In genomic region chr15:51965691-51966090, GRCh38 we compare ENCODE assay signal across 18 cellular contexts.
"Had no signal": no experiment of that assay in that cellular context is flagged by ENCODE, and none has a peak within 500 bp of the region (broad histone marks: within the 10 kb centered on the region; RNA-seq: fewer than 3 reads in every experiment).

No MANE protein-coding gene starts in this region.

- H3K27me3 Mint-ChIP-seq: naive thymus-derived CD8-positive, alpha-beta T cell; progenitor cell of endocrine pancreas; stimulated activated naive CD8-positive, alpha-beta T cell treated with anti-CD3 and anti-CD28 coated beads, Interleukin-15, Interleukin-2, amounts not matched to agents 100 ng/mL and 50 ng/mL, for 24 hours had no signal

- H3K4me3 ChIP-seq: gastrocnemius medialis, heart right ventricle, mucosa of descending colon, ovary, tibial artery, upper lobe of left lung, uterus had no signal

- H3K4me1 ChIP-seq: uterus had no signal

- H3K27ac ChIP-seq: gastrocnemius medialis, heart right ventricle, ovary, tibial artery, upper lobe of left lung, uterus had no signal

- H3K36me3 ChIP-seq: ovary, uterus had no signal

- H3K27me3 ChIP-seq: gastrocnemius medialis, heart right ventricle, ovary, tibial artery, upper lobe of left lung, uterus had no signal

- H3K9me3 ChIP-seq: gastrocnemius medialis, ovary had no signal

- H3K4me3 Mint-ChIP-seq: stimulated activated effector memory CD8-positive, alpha-beta T cell treated with anti-CD3 and anti-CD28 coated beads, Interleukin-12 subunit alpha, Interleukin-12 subunit beta, amount 100 ng/mL, for 72 hours; stimulated activated naive CD8-positive, alpha-beta T cell treated with anti-CD3 and anti-CD28 coated beads, Interleukin-15, Interleukin-2, amounts not matched to agents 100 ng/mL and 50 ng/mL, for 24 hours had no signal

- H3K27ac Mint-ChIP-seq: progenitor cell of endocrine pancreas; stimulated activated effector memory CD8-positive, alpha-beta T cell treated with anti-CD3 and anti-CD28 coated beads, Interleukin-12 subunit alpha, Interleukin-12 subunit beta, amount 100 ng/mL, for 72 hours; stimulated activated naive CD8-positive, alpha-beta T cell treated with anti-CD3 and anti-CD28 coated beads, Interleukin-15, Interleukin-2, amounts not matched to agents 100 ng/mL and 50 ng/mL, for 24 hours had no signal

- DNase-seq: effector memory CD4-positive, alpha-beta T cell; gastrocnemius medialis; heart right ventricle; islet precursor cell; mucosa of descending colon; naive thymus-derived CD8-positive, alpha-beta T cell; ovary; right cardiac atrium; stimulated activated CD4-positive, alpha-beta T cell treated with anti-CD3 and anti-CD28 coated beads, Interleukin-4, amount 100 ng/mL, for 1 hour; stimulated activated CD8-positive, alpha-beta memory T cell treated with anti-CD3 and anti-CD28 coated beads, Interleukin-4, amount 100 ng/mL, for 48 hours; tibial artery; upper lobe of left lung; uterus had no signal

- ATAC-seq: esophagus mucosa; gastrocnemius medialis; left lobe of liver; naive thymus-derived CD8-positive, alpha-beta T cell; right cardiac atrium had no signal
